ENCODE assay signal across 25 cellular contexts in the genomic region with DNA sequence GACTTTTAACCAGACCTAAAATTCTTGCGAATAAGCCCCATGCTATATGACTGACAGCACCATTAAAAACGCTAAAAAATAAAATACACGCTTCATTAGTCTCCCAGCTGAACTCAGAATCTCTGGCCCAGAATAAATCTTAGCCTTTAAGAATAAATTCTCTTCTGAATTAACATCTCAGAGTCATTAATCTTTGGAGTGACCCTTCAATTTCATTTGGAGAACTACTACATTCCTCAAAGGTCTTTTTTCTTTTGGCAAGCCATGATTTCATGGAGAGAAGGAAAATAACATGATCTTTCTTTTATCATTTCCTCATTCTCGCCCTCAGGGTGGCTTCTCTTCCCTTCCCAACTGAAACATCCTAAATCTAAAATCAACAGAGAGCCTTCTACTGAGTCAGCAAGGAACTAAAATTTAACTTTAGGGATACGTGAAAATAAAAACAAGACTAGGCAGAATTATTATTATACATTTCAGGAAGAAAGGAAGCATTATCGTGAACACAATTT.
DNase-seq lines count a peak whose midpoint lies in the region; ATAC-seq, FAIRE-seq and TF ChIP-seq lines count a peak whose summit lies in the region.
"Had no signal": no experiment of that assay in that cellular context is flagged by ENCODE, and none has a peak within 500 bp of the region (broad histone marks: within the 10 kb centered on the region; RNA-seq: fewer than 3 reads in every experiment).

No MANE protein-coding gene starts in this region.

- no peaks in the 10 kb centered on the region for H4K20me1 ChIP-seq in endothelial cell of umbilical vein (replicated peaks; ENCODE audit: control insufficient read depth, extremely low read depth, insufficient read depth, low read length)

- peak overlapping the region; percentile 12 for H2AFZ ChIP-seq in endothelial cell of umbilical vein (ENCODE audit: low read depth, low read length)
- H2AFZ ChIP-seq: hepatocyte had no signal

- H3K9ac ChIP-seq in endothelial cell of umbilical vein (replicated peaks; ENCODE audit: extremely low read depth, insufficient read depth, low read length): no peak overlapping the region
- H3K9ac ChIP-seq: SK-N-SH had no signal

- no peaks in the 10 kb centered on the region for H3K9me3 ChIP-seq in endothelial cell of umbilical vein (replicated peaks; ENCODE audit: control insufficient read depth, insufficient read depth, low read length)
- H3K9me3 ChIP-seq: ascending aorta, gastrocnemius medialis, psoas muscle, SK-N-SH, tibial artery had no signal

- dilution Hi-C loops in endothelial cell of umbilical vein (cut with MboI; ENCODE audit: extremely low pct_ligation_motif_present, low sequenced_read_pairs): no loop called here

- H3K36me3 Mint-ChIP-seq in immature natural killer cell: no peaks in the 10 kb centered on the region
- H3K36me3 Mint-ChIP-seq: activated naive CD8-positive, alpha-beta T cell treated with anti-CD3 and anti-CD28 coated beads, Interleukin-2, amount 10 ng/mL, durations not matched to agents 7 days and 5 days had no signal

- peaks cover 0 to 7% (median 1%) of the 10 kb centered on the region in 3 donors for H3K27me3 Mint-ChIP-seq in immature natural killer cell (ENCODE audit: low read depth in 3 of 3)
- H3K27me3 Mint-ChIP-seq: activated B cell treated with CpG ODN at 0.5 μM for 24 hours, IgD-negative memory B cell had no signal

- POLR2A ChIA-PET in endothelial cell of umbilical vein (lab: Charles Lee): no interaction called here

- H3K4me3 ChIP-seq in endothelial cell of umbilical vein (replicated peaks in 1 of 3; ENCODE audit: insufficient read depth in 1 of 3, low read depth in 1 of 3, low read length in 3 of 3): no peak overlapping the region
- H3K4me3 ChIP-seq: ascending aorta, gastrocnemius medialis, hepatocyte, psoas muscle, tibial artery had no signal

- H3K27ac ChIP-seq in endothelial cell of umbilical vein (ENCODE audit: insufficient read depth, low read depth, low read length): no peak overlapping the region
- H3K27ac ChIP-seq: ascending aorta, gastrocnemius medialis, hepatocyte, psoas muscle had no signal

- TF ChIP-seq POLR2A in endothelial cell of umbilical vein (IDR thresholded peaks at IDR 0.05; ENCODE audit: low read depth, low read length): no peak

- no peak overlapping the region for H3K4me3 Mint-ChIP-seq in immature natural killer cell
- H3K4me3 Mint-ChIP-seq: activated B cell treated with CpG ODN at 0.5 μM for 24 hours; activated naive CD8-positive, alpha-beta T cell treated with anti-CD3 and anti-CD28 coated beads, Interleukin-2, amount 10 ng/mL, durations not matched to agents 7 days and 5 days had no signal

- peaks cover 0 to 2% (median 0%) of the 10 kb centered on the region in 6 donors for H3K9me3 Mint-ChIP-seq in immature natural killer cell
- H3K9me3 Mint-ChIP-seq: activated B cell treated with CpG ODN at 0.5 μM for 24 hours; activated naive CD8-positive, alpha-beta T cell treated with anti-CD3 and anti-CD28 coated beads, Interleukin-2, amount 10 ng/mL, durations not matched to agents 7 days and 5 days; IgD-negative memory B cell had no signal

- no peaks in the 10 kb centered on the region for H3K27me3 ChIP-seq in endothelial cell of umbilical vein (ENCODE audit: control insufficient read depth in 2 of 2, insufficient read depth in 2 of 2, low read length in 2 of 2)
- H3K27me3 ChIP-seq: ascending aorta, gastrocnemius medialis, hepatocyte, tibial artery had no signal

- CTCF ChIA-PET in endothelial cell of umbilical vein (lab: Charles Lee): interaction anchor here (5.2 kb wide), 1 partner anchor 64 kb away, joined by 55 read pairs; no protein-coding TSS in a partner anchor

- H3K4me1 ChIP-seq in endothelial cell of umbilical vein (ENCODE audit: control insufficient read depth, extremely low read depth, insufficient read depth, low read length): peaks cover 46% of the 10 kb centered on the region
- H3K4me1 ChIP-seq: gastrocnemius medialis, psoas muscle had no signal

- peak; percentile 3 for FAIRE-seq in G401.6 (lab: Jason Lieb, UNC)
- FAIRE-seq in endothelial cell of umbilical vein (lab: Jason Lieb, UNC): no peak

- no peaks in the 10 kb centered on the region for H3K9me1 ChIP-seq in endothelial cell of umbilical vein (replicated peaks; ENCODE audit: control insufficient read depth, extremely low read depth, insufficient read depth, low read length)

- H3K4me2 ChIP-seq in endothelial cell of umbilical vein (ENCODE audit: insufficient read depth, low read length): peak overlapping the region; percentile 25
- H3K4me2 ChIP-seq: hepatocyte, SK-N-SH had no signal

- no peak for TF ChIP-seq CTCF in endothelial cell of umbilical vein (IDR thresholded peaks at IDR 0.05; ENCODE audit: extremely low read depth in 1 of 2, insufficient read depth in 1 of 2, low read depth in 1 of 2, low read length in 2 of 2)

- no peak overlapping the region for H3K27ac Mint-ChIP-seq in immature natural killer cell
- H3K27ac Mint-ChIP-seq: activated B cell treated with CpG ODN at 0.5 μM for 24 hours; activated naive CD8-positive, alpha-beta T cell treated with anti-CD3 and anti-CD28 coated beads, Interleukin-2, amount 10 ng/mL, durations not matched to agents 7 days and 5 days; IgD-negative memory B cell had no signal

- H3K36me3 ChIP-seq in endothelial cell of umbilical vein (ENCODE audit: control insufficient read depth in 2 of 2, extremely low read depth in 1 of 2, insufficient read depth in 2 of 2, low read length in 2 of 2): no peaks in the 10 kb centered on the region
- H3K36me3 ChIP-seq: ascending aorta, gastrocnemius medialis, tibial artery had no signal

- BruUV-seq in endothelial cell of umbilical vein (replicated peaks; lab: Mats Ljungman, UMichigan): no TSS peak

- no peaks in the 10 kb centered on the region for H3K79me2 ChIP-seq in endothelial cell of umbilical vein (ENCODE audit: control insufficient read depth, insufficient read depth, low read length)
- H3K79me2 ChIP-seq: hepatocyte had no signal

- peak; percentile 50 for DNase-seq in RPMI7951 (ENCODE audit: low read depth)
- DNase-seq in endothelial cell of umbilical vein (ENCODE audit: low read depth, low spot score): peak; percentile 18
- DNase-seq in retina: peak; percentile 25
- DNase-seq in NCI-H2227 treated with DMSO at 0.1 percent for 48 hours (lab: John Stamatoyannopoulos, UW): no peak
- DNase-seq in immature natural killer cell: no peak
- DNase-seq in GM19240 (ENCODE audit: insufficient read length, low spot score): no peak
- DNase-seq: activated B cell treated with CpG ODN at 0.5 μM for 24 hours; activated gamma-delta T cell treated with Interleukin-2 at 50 U/mL for 16 hours; activated naive CD8-positive, alpha-beta T cell treated with anti-CD3 and anti-CD28 coated beads, Interleukin-2, amount 10 ng/mL, durations not matched to agents 7 days and 5 days; activated T-cell treated with anti-CD3 and anti-CD28 coated beads, Interleukin-2, amount 50 U/mL, for 48 hours; COR-L47; gastrocnemius medialis; GF-D8; left cardiac atrium; mammary epithelial cell; NCI-H1694; psoas muscle; SK-N-SH; stimulated activated CD4-positive, alpha-beta T cell treated with anti-CD3 and anti-CD28 coated beads, Interleukin-4, amount 100 ng/mL, for 24 hours; tibial artery had no signal

- no peak for ATAC-seq in HG02759 (IDR thresholded peaks at IDR 0.05; ENCODE audit: unreplicated experiment)
- ATAC-seq: gastrocnemius medialis, left cardiac atrium, psoas muscle had no signal

- H3K4me1 Mint-ChIP-seq in immature natural killer cell: no peaks in the 10 kb centered on the region
- H3K4me1 Mint-ChIP-seq: activated naive CD8-positive, alpha-beta T cell treated with anti-CD3 and anti-CD28 coated beads, Interleukin-2, amount 10 ng/mL, durations not matched to agents 7 days and 5 days had no signal

- intact Hi-C loops in endothelial cell of umbilical vein (cut with micrococcal nuclease): loop anchor here (5.0 kb wide), 1 partner anchor 314 kb away; no protein-coding TSS in a partner anchor

TF ChIP-seq in endothelial cell of umbilical vein, 7 proteins besides CTCF, POLR2A, EP300 and RAD21:
- TF ChIP-seq MYC (IDR thresholded peaks at IDR 0.05; ENCODE audit: low read depth, low read length) (no peak), FOS (IDR thresholded peaks at IDR 0.05; ENCODE audit: borderline replicate concordance, insufficient read depth, low read length) (no peak), JUN (IDR thresholded peaks at IDR 0.05; ENCODE audit: borderline replicate concordance, insufficient read depth, insufficient read length, low read depth) (no peak), POLR2AphosphoS5 (IDR thresholded peaks at IDR 0.05; ENCODE audit: insufficient read depth, low read depth, low read length) (no peak), GATA2 (IDR thresholded peaks at IDR 0.05; ENCODE audit: insufficient read depth, insufficient read length, low read depth, low read length) (no peak), EZH2 (IDR thresholded peaks at IDR 0.05; ENCODE audit: borderline replicate concordance, low read depth, low read length, severe bottlenecking) (no peak)
- TF ChIP-seq, protein P1, sequence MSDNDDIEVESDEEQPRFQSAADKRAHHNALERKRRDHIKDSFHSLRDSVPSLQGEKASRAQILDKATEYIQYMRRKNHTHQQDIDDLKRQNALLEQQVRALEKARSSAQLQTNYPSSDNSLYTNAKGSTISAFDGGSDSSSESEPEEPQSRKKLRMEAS (IDR thresholded peaks at IDR 0.05; ENCODE audit: insufficient read depth, insufficient read length): no peak

Comparison
In these comparisons a context has a peak if more than half of its experiments do, and no peak if none do; other contexts are left out.
1. DNase-seq: peak in RPMI7951 (single experiment), endothelial cell of umbilical vein (single experiment) and retina (single experiment); none in NCI-H2227 treated with DMSO at 0.1 percent for 48 hours (single experiment), immature natural killer cell (0 of 3) and GM19240 (single experiment).